Comparison of ENCODE assay signal across 19 cellular contexts in genomic region chr4:21415728-21416127, GRCh38.
"Had no signal": no experiment of that assay in that cellular context is flagged by ENCODE, and none has a peak within 500 bp of the region (broad histone marks: within the 10 kb centered on the region; RNA-seq: fewer than 3 reads in every experiment).

No MANE protein-coding gene starts in this region.

- H3K27ac ChIP-seq: SJSA1 had no signal

- H3K4me1 ChIP-seq: SJSA1 had no signal

- H3K4me3 ChIP-seq: MG63, SJSA1 had no signal

- H3K27me3 ChIP-seq: MG63, SJSA1 had no signal

- H3K36me3 ChIP-seq: MG63, SJSA1 had no signal

- ATAC-seq: T-cell, T-helper 17 cell had no signal

- H3K4me2 ChIP-seq: SK-N-SH had no signal

- H3K9ac ChIP-seq: SK-N-SH had no signal

- DNase-seq: KBM-7, MG63, NCI-H1105, NCI-H1436 treated with DMSO at 0.1 percent for 48 hours, NCI-H1694, NCI-H187 treated with DMSO at 0.1 percent for 48 hours, NCI-H2081 treated with DMSO at 0.1 percent for 48 hours, NCI-H446 treated with DMSO at 0.1 percent for 48 hours, NCI-H510A treated with DMSO at 0.1 percent for 48 hours, NCI-H526, Right ventricle myocardium superior, RPMI8226, SIG-M5, SK-N-SH, SW 1271, T-cell, T-helper 17 cell, T1000 had no signal

- H3K9me3 ChIP-seq: MG63, SJSA1, SK-N-SH had no signal
